In the genomic region with DNA sequence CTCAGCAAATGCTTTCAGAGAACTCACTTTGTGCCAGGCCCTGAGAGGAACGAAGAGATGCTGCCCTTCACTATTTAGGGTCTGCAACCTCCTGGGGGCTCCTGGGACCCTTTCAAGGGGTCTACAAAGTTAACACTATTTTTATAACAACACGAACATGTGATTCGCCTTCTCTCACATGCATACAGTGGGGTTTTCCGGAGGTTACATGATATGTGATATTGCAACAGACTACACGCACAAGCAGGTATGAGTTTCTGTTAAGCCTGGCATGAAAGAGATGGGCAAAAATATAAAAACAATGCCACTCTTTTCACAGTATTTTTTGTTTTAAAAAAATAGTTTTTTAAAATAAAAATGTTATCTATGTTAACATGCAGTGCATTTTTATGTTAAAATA, we compare ENCODE assay signal across 14 cellular contexts. TPM values are rescaled to one million over a fixed set of nuclear protein-coding genes. Genes with fewer than 3 reads are reported as not detected.
DNase-seq lines count a peak whose midpoint lies in the region; ATAC-seq, FAIRE-seq and TF ChIP-seq lines count a peak whose summit lies in the region.
"Had no signal": no experiment of that assay in that cellular context is flagged by ENCODE, and none has a peak within 500 bp of the region (broad histone marks: within the 10 kb centered on the region; RNA-seq: fewer than 3 reads in every experiment).

No MANE protein-coding gene starts in this region.

- H3K36me3 Mint-ChIP-seq in chondrocyte (ENCODE audit: low read depth) (peaks cover 20% of the 10 kb centered on the region), natural killer cell (peaks cover 11% of the 10 kb centered on the region)

- H3K4me1 Mint-ChIP-seq in chondrocyte (ENCODE audit: low read depth) (peaks cover 21% of the 10 kb centered on the region), natural killer cell (peaks cover 54 to 67% of the 10 kb centered on the region in 2 donors)

- H3K27ac Mint-ChIP-seq in chondrocyte (ENCODE audit: unreplicated experiment) = peak overlapping the region; percentile 89
- peak overlapping the region; percentile 90 to 98 for H3K27ac Mint-ChIP-seq in natural killer cell

- ATAC-seq in heart left ventricle (no peak), heart right ventricle (no peak), natural killer cell (no peak)

- H3K27me3 Mint-ChIP-seq in chondrocyte (ENCODE audit: low read depth) (no peaks in the 10 kb centered on the region), natural killer cell (ENCODE audit: low read depth in 2 of 2) (no peaks in the 10 kb centered on the region)
- H3K27me3 Mint-ChIP-seq: activated naive CD8-positive, alpha-beta T cell treated with anti-CD3 and anti-CD28 coated beads, Interleukin-2, amount 10 ng/mL, durations not matched to agents 7 days and 5 days had no signal

- H3K9me3 ChIP-seq in heart left ventricle (no peaks in the 10 kb centered on the region), heart right ventricle (no peaks in the 10 kb centered on the region)

- H3K4me1 ChIP-seq in heart left ventricle (peaks cover 0 to 43% (median 5%) of the 10 kb centered on the region in 12 donors), heart right ventricle (peaks cover 0 to 45% (median 8%) of the 10 kb centered on the region in 9 donors)

- H3K27me3 ChIP-seq in heart left ventricle = no peaks in the 10 kb centered on the region
- no peaks in the 10 kb centered on the region for H3K27me3 ChIP-seq in heart right ventricle

- TF ChIP-seq CTCF in heart left ventricle (IDR thresholded peaks at IDR 0.05) (no peak), heart right ventricle (IDR thresholded peaks at IDR 0.05) (no peak), chondrocyte (IDR thresholded peaks at IDR 0.05) (no peak), natural killer cell (IDR thresholded peaks at IDR 0.05) (no peak)

- FAIRE-seq in GM12891 (lab: Jason Lieb, UNC) = no peak

- H3K27ac ChIP-seq in heart left ventricle (peak overlapping the region in 8 of 12 donors; percentile 10 to 90 (median 48)), heart right ventricle (peak overlapping the region in 5 of 10 donors; percentile 7 to 89 (median 55))

- TF ChIP-seq POLR2A in heart left ventricle (IDR thresholded peaks at IDR 0.05) (no peak), GM12891 (IDR thresholded peaks at IDR 0.05; ENCODE audit: low read depth, low read length) (no peak)

- H3K9me3 Mint-ChIP-seq in chondrocyte (ENCODE audit: low read depth) = no peaks in the 10 kb centered on the region
- H3K9me3 Mint-ChIP-seq in natural killer cell = no peaks in the 10 kb centered on the region
- H3K9me3 Mint-ChIP-seq: activated naive CD8-positive, alpha-beta T cell treated with anti-CD3 and anti-CD28 coated beads, Interleukin-2, amount 10 ng/mL, durations not matched to agents 7 days and 5 days had no signal

- H3K4me3 Mint-ChIP-seq in chondrocyte (ENCODE audit: unreplicated experiment) (no peak overlapping the region), natural killer cell (no peak overlapping the region)
- H3K4me3 Mint-ChIP-seq: activated naive CD8-positive, alpha-beta T cell treated with anti-CD3 and anti-CD28 coated beads, Interleukin-2, amount 10 ng/mL, durations not matched to agents 7 days and 5 days had no signal

- WGBS in heart left ventricle, 4 donors = 83 to 90% (median 87%) methylated on average over 5 of the region's 5 CpGs
- 83 to 87% methylated on average over 5 of the region's 5 CpGs for WGBS in heart right ventricle, 2 donors

- DNase-seq in heart left ventricle (no peak), heart right ventricle (no peak), chondrocyte (ENCODE audit: low spot score) (no peak), natural killer cell (no peak), GM12891 (ENCODE audit: insufficient read length, low spot score) (no peak), hypothalamus (lab: John Stamatoyannopoulos, UW) (no peak), NCI-H345 treated with DMSO at 0.1 percent for 48 hours (lab: John Stamatoyannopoulos, UW; ENCODE audit: unreplicated experiment) (no peak)
- DNase-seq in activated CD4-positive, CD25-positive, alpha-beta regulatory T cell (lab: John Stamatoyannopoulos, UW) = no peak
- DNase-seq: activated CD8-positive, alpha-beta memory T cell treated with anti-CD3 and anti-CD28 coated beads for 24 hours; activated naive CD8-positive, alpha-beta T cell treated with anti-CD3 and anti-CD28 coated beads, Interleukin-2, amount 10 ng/mL, durations not matched to agents 7 days and 5 days; DMS153; NCI-H1417; NCI-H524; retina had no signal

- intact Hi-C loops in heart left ventricle (cut with DNase I) (no loop called here), heart right ventricle (cut with DNase I) (no loop called here), natural killer cell (cut with micrococcal nuclease) (loop anchor here (2.0 kb wide), 1 partner anchor 17 kb away; no protein-coding TSS in a partner anchor)

- H3K36me3 ChIP-seq in heart left ventricle = peaks cover 0 to 51% (median 22%) of the 10 kb centered on the region in 9 donors
- H3K36me3 ChIP-seq in heart right ventricle = peaks cover 0 to 80% (median 8%) of the 10 kb centered on the region in 9 donors

- no peak overlapping the region for H3K4me3 ChIP-seq in heart left ventricle
- H3K4me3 ChIP-seq in heart right ventricle = no peak overlapping the region

TF ChIP-seq in GM12891, 5 proteins besides CTCF, POLR2A, EP300 and RAD21:
- no peak for TF ChIP-seq POU2F2 (IDR thresholded peaks at IDR 0.05; ENCODE audit: low read depth, low read length)
- no peak for TF ChIP-seq PAX5 (IDR thresholded peaks at IDR 0.05; ENCODE audit: insufficient read depth, low read length, severe bottlenecking)
- no peak for TF ChIP-seq SPI1 (IDR thresholded peaks at IDR 0.05; ENCODE audit: low read depth, low read length)
- no peak for TF ChIP-seq TAF1 (IDR thresholded peaks at IDR 0.05; ENCODE audit: low read depth, low read length)

RNA-seq across cellular contexts. Expression of a gene that starts 10.3 kb away (rescaled TPM):
- total RNA-seq in heart left ventricle (1 to 10 TPM in 7 of 9 donors, under 1 TPM in 2; 0.49 to 3.0 (median 1.4) TPM), heart right ventricle (1 to 10 TPM in 6 of 10 donors, under 1 TPM in 4; 0.70 to 3.5 (median 1.2) TPM), chondrocyte (2.6 to 5.3 TPM (median 5.0 TPM) in 3 replicates), natural killer cell (1 to 10 TPM; 4.7 to 6.6 (median 6.3) TPM)
- polyA plus RNA-seq in heart left ventricle (1 to 10 TPM; 1.4 to 3.7 TPM), heart right ventricle (1 to 10 TPM; 2.5 to 4.7 TPM)
- 1.8 TPM for polyA plus RNA-seq in GM12891 (2012; ENCODE audit: low read depth, missing spikeins)
